Comparison of ENCODE assay signal across 8 cellular contexts in the genomic region with DNA sequence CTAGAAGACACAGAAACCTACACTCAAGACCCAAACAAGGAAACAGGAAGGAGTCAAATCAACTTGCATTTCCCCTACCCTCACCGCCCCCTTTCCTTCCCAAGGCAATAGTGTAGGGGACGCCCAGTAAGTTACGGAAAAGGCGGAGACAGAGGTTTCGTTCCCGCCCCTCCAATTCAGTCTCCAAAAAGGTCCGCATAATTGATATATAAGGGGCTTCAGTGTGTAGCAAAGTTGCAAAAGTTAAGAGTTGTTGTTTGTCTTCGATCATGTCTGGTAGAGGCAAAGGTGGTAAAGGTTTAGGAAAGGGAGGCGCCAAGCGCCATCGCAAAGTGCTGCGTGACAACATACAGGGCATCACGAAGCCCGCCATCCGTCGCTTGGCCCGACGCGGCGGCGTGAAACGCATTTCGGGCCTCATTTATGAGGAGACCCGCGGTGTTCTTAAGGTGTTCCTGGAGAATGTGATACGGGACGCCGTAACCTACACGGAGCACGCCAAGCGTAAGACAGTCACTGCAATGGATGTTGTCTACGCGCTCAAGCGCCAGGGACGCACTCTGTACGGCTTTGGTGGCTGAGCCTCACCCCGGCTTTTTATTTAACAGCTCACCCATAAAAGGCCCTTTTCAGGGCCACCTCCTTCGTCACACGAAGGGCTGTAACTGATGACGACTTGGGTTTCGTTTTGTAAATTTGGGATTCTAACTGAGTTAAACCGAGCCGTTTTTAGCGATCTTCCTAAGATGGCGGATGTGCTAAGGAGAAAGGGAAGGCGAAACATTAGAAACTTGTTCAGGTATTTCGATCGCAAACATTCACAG.
A peak's percentile ranks its signal among the peaks of the same experiment; 100 is the strongest.
DNase-seq lines count a peak whose midpoint lies in the region; ATAC-seq, FAIRE-seq and TF ChIP-seq lines count a peak whose summit lies in the region.

No MANE protein-coding gene starts in this region.

- FAIRE-seq in GM19239 (lab: Jason Lieb, UNC) = peak; percentile 92

- TF ChIP-seq POLR2A in uterus (IDR thresholded peaks at IDR 0.05) = peak; percentile 31 to 60

- peak overlapping the region; percentile 64 for H2AFZ ChIP-seq in fibroblast of lung (ENCODE audit: low read length)
- peak overlapping the region; percentile 91 for H2AFZ ChIP-seq in osteoblast (ENCODE audit: low read length)

- no peaks in the 10 kb centered on the region for H3K36me3 ChIP-seq in fibroblast of lung (ENCODE audit: control insufficient read depth, insufficient read depth, low read length)
- H3K36me3 ChIP-seq in osteoblast (ENCODE audit: insufficient read depth, low read length) = no peaks in the 10 kb centered on the region
- no peaks in the 10 kb centered on the region for H3K36me3 ChIP-seq in uterus

- H3K27me3 ChIP-seq in fibroblast of lung (ENCODE audit: control insufficient read depth, insufficient read depth, low read length) = no peaks in the 10 kb centered on the region
- H3K27me3 ChIP-seq in osteoblast (ENCODE audit: insufficient read depth, low read length) = no peaks in the 10 kb centered on the region
- peaks cover 0 to 4% of the 10 kb centered on the region in 2 donors for H3K27me3 ChIP-seq in uterus

- no peak for TF ChIP-seq CTCF in fibroblast of lung (conservative IDR thresholded peaks at IDR 0.05 in 1 of 2, IDR thresholded peaks at IDR 0.05 in 1 of 2; ENCODE audit: low read depth in 1 of 2, low read length in 2 of 2)
- no peak for TF ChIP-seq CTCF in osteoblast (IDR thresholded peaks at IDR 0.05; ENCODE audit: extremely low read depth, low read depth, low read length)
- no peak for TF ChIP-seq CTCF in uterus (IDR thresholded peaks at IDR 0.05)

- H4K20me1 ChIP-seq in fibroblast of lung (ENCODE audit: control insufficient read depth, extremely low read depth, insufficient read depth, low read length) (no peaks in the 10 kb centered on the region), osteoblast (ENCODE audit: insufficient read depth, low read length) (no peaks in the 10 kb centered on the region)

- H3K4me1 ChIP-seq in fibroblast of lung (ENCODE audit: control insufficient read depth, extremely low read depth, insufficient read depth, low read length) (no peaks in the 10 kb centered on the region), osteoblast (ENCODE audit: insufficient read depth, low read length) (peaks cover 2% of the 10 kb centered on the region), uterus (no peaks in the 10 kb centered on the region)

- H3K4me3 ChIP-seq in fibroblast of lung (replicated peaks in 1 of 4; ENCODE audit: control extremely low read depth in 1 of 4, insufficient read depth in 1 of 4, low read depth in 3 of 4, low read length in 4 of 4) = peak overlapping the region; percentile 35 to 81 (median 55)
- peak overlapping the region; percentile 79 for H3K4me3 ChIP-seq in osteoblast (ENCODE audit: insufficient read depth, low read length)
- H3K4me3 ChIP-seq in uterus = peak overlapping the region; percentile 37 to 43

- intact Hi-C loops in uterus (cut with DNase I; ENCODE audit: low total_unique reads) = no loop called here

- DNase-seq in AG08395 (ENCODE audit: low spot score) = peak; percentile 67
- no peak for DNase-seq in GM19239 (ENCODE audit: insufficient read length, low spot score)
- DNase-seq in activated T-cell treated with anti-CD3 and anti-CD28 coated beads for 4 hours = peak; percentile 42
- peak; percentile 89 to 98 for DNase-seq in fibroblast of lung (ENCODE audit: low read depth in 2 of 2)
- peak; percentile 65 for DNase-seq in osteoblast (ENCODE audit: insufficient read length, low spot score, missing footprints)
- DNase-seq in uterus = peak; percentile 48 to 76
- no peak for DNase-seq in SHP77 treated with DMSO at 0.1 percent for 48 hours (lab: John Stamatoyannopoulos, UW)

- H3K4me2 ChIP-seq in fibroblast of lung (ENCODE audit: extremely low read depth, insufficient read depth, low read length) = peak overlapping the region; percentile 66
- H3K4me2 ChIP-seq in osteoblast (ENCODE audit: insufficient read depth, low read length) = peak overlapping the region; percentile 95

- H3K79me2 ChIP-seq in fibroblast of lung (ENCODE audit: control insufficient read depth, insufficient read depth, low read length) (no peaks in the 10 kb centered on the region), osteoblast (ENCODE audit: insufficient read depth, low read length) (no peaks in the 10 kb centered on the region)

- H3K9me3 ChIP-seq in fibroblast of lung (ENCODE audit: control insufficient read depth, insufficient read depth, low read depth, low read length) (no peaks in the 10 kb centered on the region), osteoblast (ENCODE audit: low read depth, low read length) (no peaks in the 10 kb centered on the region), uterus (no peaks in the 10 kb centered on the region)

- H3K27ac ChIP-seq in fibroblast of lung (ENCODE audit: insufficient read depth, low read length) = peak overlapping the region; percentile 87
- H3K27ac ChIP-seq in osteoblast (ENCODE audit: low read depth, low read length) = peak overlapping the region; percentile 91
- H3K27ac ChIP-seq in uterus = peak overlapping the region; percentile 58 to 80

- peak; percentile 61 for ATAC-seq in HG03460 (IDR thresholded peaks at IDR 0.05; ENCODE audit: unreplicated experiment)

- H3K9ac ChIP-seq in fibroblast of lung (ENCODE audit: insufficient read depth, low read length) = peak overlapping the region; percentile 39

Comparison
In these comparisons a context has a peak if more than half of its experiments do, and no peak if none do; other contexts are left out.
1. DNase-seq: peak in AG08395 (single experiment), activated T-cell treated with anti-CD3 and anti-CD28 coated beads for 4 hours (single experiment), fibroblast of lung (2 of 2), osteoblast (single experiment) and uterus (2 of 2); none in GM19239 (single experiment) and SHP77 treated with DMSO at 0.1 percent for 48 hours (single experiment).
2. Peak in every context shown above with its lines, with median percentiles within 50 percentile points of each other: H3K27ac ChIP-seq and H3K4me3 ChIP-seq.